Comparison of ENCODE assay signal across 14 cellular contexts in genomic region chr4:149531861-149532260, GRCh38.
A peak's percentile ranks its signal among the peaks of the same experiment; 100 is the strongest.
DNase-seq lines count a peak whose midpoint lies in the region; TF ChIP-seq lines count a peak whose summit lies in the region.
"Had no signal": no experiment of that assay in that cellular context is flagged by ENCODE, and none has a peak within 500 bp of the region (broad histone marks: within the 10 kb centered on the region; RNA-seq: fewer than 3 reads in every experiment).

No MANE protein-coding gene starts in this region.

- H3K36me3 ChIP-seq in mesenchymal stem cell (ENCODE audit: control insufficient read depth in 1 of 2, insufficient read depth in 2 of 2, low read depth in 1 of 2, low read length in 2 of 2), result no peaks in the 10 kb centered on the region
- H3K36me3 ChIP-seq in effector memory CD4-positive, alpha-beta T cell (ENCODE audit: control insufficient read depth, insufficient read depth, low read length), result no peaks in the 10 kb centered on the region

- H3K18ac ChIP-seq in mesenchymal stem cell (ENCODE audit: low read depth in 1 of 2, low read length in 2 of 2), result no peak overlapping the region

- H3K4me2 ChIP-seq in mesenchymal stem cell (ENCODE audit: low read length, poor library complexity, severe bottlenecking), result no peak overlapping the region

- H2BK120ac ChIP-seq in mesenchymal stem cell (ENCODE audit: low read depth, low read length), result no peak overlapping the region

- no peak overlapping the region for H2AFZ ChIP-seq in mesenchymal stem cell (ENCODE audit: low read depth, low read length)

- H2BK12ac ChIP-seq in mesenchymal stem cell (ENCODE audit: low read length in 2 of 2), result no peak overlapping the region

- no peak overlapping the region for H2BK5ac ChIP-seq in mesenchymal stem cell (ENCODE audit: low read depth, low read length, poor library complexity, severe bottlenecking)

- no peaks in the 10 kb centered on the region for H3K4me1 ChIP-seq in mesenchymal stem cell (ENCODE audit: control insufficient read depth, insufficient read depth, low read depth, low read length)
- H3K4me1 ChIP-seq in effector memory CD4-positive, alpha-beta T cell (ENCODE audit: control insufficient read depth, insufficient read depth, low read length, poor library complexity, severe bottlenecking), result no peaks in the 10 kb centered on the region

- H3K23ac ChIP-seq in mesenchymal stem cell (ENCODE audit: low read length in 2 of 2), result no peak overlapping the region

- H2AK5ac ChIP-seq in mesenchymal stem cell (ENCODE audit: low read length, severe bottlenecking), result no peak overlapping the region

- H3K9ac ChIP-seq in mesenchymal stem cell (ENCODE audit: low read length), result peak overlapping the region; percentile 32

- no peak overlapping the region for H3K4ac ChIP-seq in mesenchymal stem cell (ENCODE audit: low read depth in 1 of 2, low read length in 2 of 2)

- no peaks in the 10 kb centered on the region for H3K27me3 ChIP-seq in mesenchymal stem cell (ENCODE audit: control insufficient read depth in 1 of 2, insufficient read depth in 1 of 2, low read length in 2 of 2)
- no peaks in the 10 kb centered on the region for H3K27me3 ChIP-seq in effector memory CD4-positive, alpha-beta T cell (replicated peaks; ENCODE audit: control insufficient read depth, insufficient read depth, low read length, poor library complexity, severe bottlenecking)

- WGBS in mesenchymal stem cell, result 28% methylated on average over 2 of the region's 3 CpGs

- H3K79me1 ChIP-seq in mesenchymal stem cell (replicated peaks; ENCODE audit: low read length, poor library complexity, severe bottlenecking), result no peaks in the 10 kb centered on the region

- no peak overlapping the region for H3K27ac ChIP-seq in mesenchymal stem cell (ENCODE audit: low read length, poor library complexity, severe bottlenecking)
- no peak overlapping the region for H3K27ac ChIP-seq in effector memory CD4-positive, alpha-beta T cell (ENCODE audit: insufficient read depth, low read length, poor library complexity, severe bottlenecking)
- H3K27ac ChIP-seq: VCaP had no signal

- peaks cover 18% of the 10 kb centered on the region for H3K9me3 ChIP-seq in mesenchymal stem cell (ENCODE audit: control insufficient read depth, low read length)
- no peaks in the 10 kb centered on the region for H3K9me3 ChIP-seq in effector memory CD4-positive, alpha-beta T cell (ENCODE audit: control insufficient read depth, low read length)

- peak; percentile 21 for DNase-seq in DMS53 treated with DMSO at 0.1 percent for 48 hours (lab: John Stamatoyannopoulos, UW; ENCODE audit: unreplicated experiment)
- peak; percentile 53 for DNase-seq in NCI-H226
- peak; percentile 20 to 35 for DNase-seq in cardiac fibroblast (ENCODE audit: low read depth in 2 of 2)
- DNase-seq in mesenchymal stem cell, result peak; percentile 5
- DNase-seq in NCI-H69 (lab: John Stamatoyannopoulos, UW), result no peak
- DNase-seq in stimulated activated CD4-positive, alpha-beta T cell treated with anti-CD3 and anti-CD28 coated beads, Interleukin-4, amount 100 ng/mL, for 1 hour, result no peak
- DNase-seq in effector memory CD4-positive, alpha-beta T cell, result no peak
- no peak for DNase-seq in NCI-H146 (lab: John Stamatoyannopoulos, UW)
- DNase-seq: activated CD8-positive, alpha-beta memory T cell treated with anti-CD3 and anti-CD28 coated beads for 24 hours; dermis blood vessel endothelial cell; Kasumi-1; naive thymus-derived CD4-positive, alpha-beta T cell; NCI-H2029 treated with DMSO at 0.1 percent for 48 hours had no signal

- H2BK15ac ChIP-seq in mesenchymal stem cell (ENCODE audit: low read depth, poor library complexity, severe bottlenecking), result no peak overlapping the region

- H3K4me3 ChIP-seq in cardiac fibroblast (replicated peaks in 1 of 2; ENCODE audit: low read depth in 2 of 2, low read length in 2 of 2) (no peak overlapping the region), mesenchymal stem cell (ENCODE audit: insufficient read depth in 1 of 2, low read depth in 1 of 2, low read length in 2 of 2) (peak overlapping the region in 1 of 2 experiments; percentile 4)
- H3K4me3 ChIP-seq in effector memory CD4-positive, alpha-beta T cell (ENCODE audit: insufficient read depth, low read depth, low read length, poor library complexity, severe bottlenecking), result no peak overlapping the region

- no peak overlapping the region for H4K8ac ChIP-seq in mesenchymal stem cell (ENCODE audit: low read length)

- H4K91ac ChIP-seq in mesenchymal stem cell (ENCODE audit: low read length), result no peak overlapping the region

- no peak overlapping the region for H3K14ac ChIP-seq in mesenchymal stem cell (ENCODE audit: low read length in 2 of 2)

- TF ChIP-seq CTCF in cardiac fibroblast (IDR thresholded peaks at IDR 0.05; ENCODE audit: low read depth, low read length), result no peak

Comparison
In these comparisons a context has a peak if more than half of its experiments do, and no peak if none do; other contexts are left out.
1. DNase-seq: peak in DMS53 treated with DMSO at 0.1 percent for 48 hours (single experiment), NCI-H226 (single experiment), cardiac fibroblast (2 of 2) and mesenchymal stem cell (single experiment); none in NCI-H69 (single experiment), stimulated activated CD4-positive, alpha-beta T cell treated with anti-CD3 and anti-CD28 coated beads, Interleukin-4, amount 100 ng/mL, for 1 hour (single experiment), effector memory CD4-positive, alpha-beta T cell (0 of 3) and NCI-H146 (single experiment).